In genomic region chrX:153281784-153282183, GRCh38 we compare ENCODE assay signal across 5 cellular contexts. TPM values are rescaled to one million over a fixed set of nuclear protein-coding genes. Genes with fewer than 3 reads are reported as not detected.
"Had no signal": no experiment of that assay in that cellular context is flagged by ENCODE, and none has a peak within 500 bp of the region (broad histone marks: within the 10 kb centered on the region; RNA-seq: fewer than 3 reads in every experiment).

No MANE protein-coding gene starts in this region.

RNA-seq across cellular contexts. Expression of gene PNMA6F, which starts 39.8 kb away (rescaled TPM):
- total RNA-seq: HT-29, HT1080, IMR-90, K562 had no signal
- polyA plus RNA-seq: IgD-negative memory B cell, IMR-90, K562 had no signal
